8 cellular contexts compared by ENCODE assay signal in genomic region chr7:73556208-73557107, GRCh38.
DNase-seq lines count a peak whose midpoint lies in the region; ATAC-seq and TF ChIP-seq lines count a peak whose summit lies in the region.

No MANE protein-coding gene starts in this region.

- H3K4me1 ChIP-seq in iPS DF 6.9 (ENCODE audit: control insufficient read depth, insufficient read depth, low read length): no peaks in the 10 kb centered on the region

- H3K27ac Mint-ChIP-seq in stimulated activated naive B cell treated with anti-CD40 and anti-IgM and Interleukin-4, amounts not matched to agents 10 μg/mL and 1 μg/mL and 100 μg/mL, for 72 hours: peak overlapping the region; percentile 93

- no peaks in the 10 kb centered on the region for H3K27me3 ChIP-seq in iPS DF 6.9 (ENCODE audit: control insufficient read depth, insufficient read depth, low read length)

- no peaks in the 10 kb centered on the region for H3K9me3 Mint-ChIP-seq in stimulated activated naive B cell treated with anti-CD40 and anti-IgM and Interleukin-4, amounts not matched to agents 10 μg/mL and 1 μg/mL and 100 μg/mL, for 72 hours

- H3K36me3 Mint-ChIP-seq in stimulated activated naive B cell treated with anti-CD40 and anti-IgM and Interleukin-4, amounts not matched to agents 10 μg/mL and 1 μg/mL and 100 μg/mL, for 72 hours: peaks cover 9 to 19% of the 10 kb centered on the region in 2 donors

- ATAC-seq in stimulated activated naive B cell treated with anti-CD40 and anti-IgM and Interleukin-4, amounts not matched to agents 10 μg/mL and 1 μg/mL and 100 μg/mL, for 72 hours (replicated peaks): no peak

- DNase-seq in DMS53 (lab: John Stamatoyannopoulos, UW) (peak; percentile 47), DMS53 treated with DMSO at 0.1 percent for 48 hours (lab: John Stamatoyannopoulos, UW; ENCODE audit: unreplicated experiment) (no peak), iPS DF 6.9 (ENCODE audit: low read depth, low spot score) (no peak), AG20443 (ENCODE audit: low spot score) (no peak), SIG-M5 (lab: John Stamatoyannopoulos, UW) (no peak), DMS153 (lab: John Stamatoyannopoulos, UW) (no peak)
- DNase-seq in stimulated activated naive B cell treated with anti-CD40 and anti-IgM and Interleukin-4, amounts not matched to agents 10 μg/mL and 1 μg/mL and 100 μg/mL, for 72 hours: no peak

- H3K9me3 ChIP-seq in iPS DF 6.9 (ENCODE audit: control insufficient read depth, insufficient read depth, low read length): no peaks in the 10 kb centered on the region

- H3K4me3 Mint-ChIP-seq in stimulated activated naive B cell treated with anti-CD40 and anti-IgM and Interleukin-4, amounts not matched to agents 10 μg/mL and 1 μg/mL and 100 μg/mL, for 72 hours: peak overlapping the region; percentile 93 to 94

- TF ChIP-seq CTCF in WI38 (IDR thresholded peaks at IDR 0.05; ENCODE audit: low read depth, low read length): no peak

- peaks cover 28 to 43% of the 10 kb centered on the region in 2 donors for H3K4me1 Mint-ChIP-seq in stimulated activated naive B cell treated with anti-CD40 and anti-IgM and Interleukin-4, amounts not matched to agents 10 μg/mL and 1 μg/mL and 100 μg/mL, for 72 hours

- H3K4me3 ChIP-seq in WI38 (ENCODE audit: low read depth, low read length) (peak overlapping the region; percentile 85), iPS DF 6.9 (ENCODE audit: low read length) (peak overlapping the region; percentile 84; the same call in 1 of the 2 replicates)

- H3K27ac ChIP-seq in iPS DF 6.9 (ENCODE audit: low read length): no peak overlapping the region

- no CpG with 5 or more reads among the region's 28 CpGs for WGBS in iPS DF 6.9 (ENCODE audit: insufficient coverage, insufficient read length)

- no peaks in the 10 kb centered on the region for H3K36me3 ChIP-seq in iPS DF 6.9 (ENCODE audit: control insufficient read depth, insufficient read depth, low read length)

- H3K27me3 Mint-ChIP-seq in stimulated activated naive B cell treated with anti-CD40 and anti-IgM and Interleukin-4, amounts not matched to agents 10 μg/mL and 1 μg/mL and 100 μg/mL, for 72 hours: peaks cover 0 to 5% of the 10 kb centered on the region in 2 donors
